13 cellular contexts compared by ENCODE assay signal in genomic region chr11:70233511-70233919, GRCh38. TPM values are rescaled to one million over a fixed set of nuclear protein-coding genes. Genes with fewer than 3 reads are reported as not detected.
DNase-seq lines count a peak whose midpoint lies in the region; ATAC-seq, FAIRE-seq and TF ChIP-seq lines count a peak whose summit lies in the region.
"Had no signal": no experiment of that assay in that cellular context is flagged by ENCODE, and none has a peak within 500 bp of the region (broad histone marks: within the 10 kb centered on the region; RNA-seq: fewer than 3 reads in every experiment).

No MANE protein-coding gene starts in this region.

- no peak overlapping the region for H3K4me3 Mint-ChIP-seq in activated T-cell treated with anti-CD3 and anti-CD28 coated beads, Interleukin-2, amount 50 U/mL, for 72 hours
- no peak overlapping the region for H3K4me3 Mint-ChIP-seq in activated T-cell treated with anti-CD3 and anti-CD28 coated beads, Interleukin-2, amount 50 U/mL, for 24 hours
- H3K4me3 Mint-ChIP-seq: stimulated activated memory B cell treated with anti-CD40 and anti-IgM and Interleukin-4, amounts not matched to agents 10 μg/mL and 1 μg/mL and 100 μg/mL, for 72 hours had no signal

- no peaks in the 10 kb centered on the region for H3K4me1 ChIP-seq in stomach

- H3K36me3 Mint-ChIP-seq in activated T-cell treated with anti-CD3 and anti-CD28 coated beads, Interleukin-2, amount 50 U/mL, for 72 hours (ENCODE audit: insufficient read depth in 2 of 2): no peaks in the 10 kb centered on the region
- no peaks in the 10 kb centered on the region for H3K36me3 Mint-ChIP-seq in activated T-cell treated with anti-CD3 and anti-CD28 coated beads, Interleukin-2, amount 50 U/mL, for 24 hours (ENCODE audit: low read depth)
- H3K36me3 Mint-ChIP-seq: stimulated activated memory B cell treated with anti-CD40 and anti-IgM and Interleukin-4, amounts not matched to agents 10 μg/mL and 1 μg/mL and 100 μg/mL, for 72 hours had no signal

- H3K36me3 ChIP-seq in stomach: no peaks in the 10 kb centered on the region
- H3K36me3 ChIP-seq: right atrium auricular region had no signal

- peak; percentile 94 for FAIRE-seq in RCC 7860 (lab: Jason Lieb, UNC)
- FAIRE-seq: colon had no signal

- ATAC-seq in activated T-cell treated with anti-CD3 and anti-CD28 coated beads, Interleukin-2, amount 50 U/mL, for 72 hours (replicated peaks in 1 of 2): peak; percentile 51 to 84
- ATAC-seq in esophagus mucosa: peak; percentile 96
- ATAC-seq: stimulated activated memory B cell treated with anti-CD40 and anti-IgM and Interleukin-4, amounts not matched to agents 10 μg/mL and 1 μg/mL and 100 μg/mL, for 72 hours had no signal

- 53 to 67% (median 57%) methylated on average over 11 of the region's 11 CpGs for WGBS in stomach, 5 donors

- no peaks in the 10 kb centered on the region for H3K9me3 Mint-ChIP-seq in activated T-cell treated with anti-CD3 and anti-CD28 coated beads, Interleukin-2, amount 50 U/mL, for 72 hours
- H3K9me3 Mint-ChIP-seq in activated T-cell treated with anti-CD3 and anti-CD28 coated beads, Interleukin-2, amount 50 U/mL, for 24 hours: no peaks in the 10 kb centered on the region
- H3K9me3 Mint-ChIP-seq: stimulated activated memory B cell treated with anti-CD40 and anti-IgM and Interleukin-4, amounts not matched to agents 10 μg/mL and 1 μg/mL and 100 μg/mL, for 72 hours had no signal

- TF ChIP-seq POLR2A in stomach (IDR thresholded peaks at IDR 0.05): no peak

- peaks cover 5% of the 10 kb centered on the region for H3K4me1 Mint-ChIP-seq in activated T-cell treated with anti-CD3 and anti-CD28 coated beads, Interleukin-2, amount 50 U/mL, for 72 hours (ENCODE audit: low read depth)
- H3K4me1 Mint-ChIP-seq in activated T-cell treated with anti-CD3 and anti-CD28 coated beads, Interleukin-2, amount 50 U/mL, for 24 hours (ENCODE audit: low read depth): no peaks in the 10 kb centered on the region
- H3K4me1 Mint-ChIP-seq: stimulated activated memory B cell treated with anti-CD40 and anti-IgM and Interleukin-4, amounts not matched to agents 10 μg/mL and 1 μg/mL and 100 μg/mL, for 72 hours had no signal

- no peaks in the 10 kb centered on the region for H3K9me3 ChIP-seq in stomach
- H3K9me3 ChIP-seq: right atrium auricular region had no signal

- H3K27me3 Mint-ChIP-seq in activated T-cell treated with anti-CD3 and anti-CD28 coated beads, Interleukin-2, amount 50 U/mL, for 72 hours (ENCODE audit: low read depth): no peaks in the 10 kb centered on the region
- peaks cover 8% of the 10 kb centered on the region for H3K27me3 Mint-ChIP-seq in activated T-cell treated with anti-CD3 and anti-CD28 coated beads, Interleukin-2, amount 50 U/mL, for 24 hours

- H3K27ac ChIP-seq in stomach: no peak overlapping the region
- H3K27ac ChIP-seq: right atrium auricular region had no signal

- DNase-seq in activated T-cell treated with anti-CD3 and anti-CD28 coated beads, Interleukin-2, amount 50 U/mL, for 72 hours: no peak
- DNase-seq in activated T-cell treated with anti-CD3 and anti-CD28 coated beads, Interleukin-2, amount 50 U/mL, for 24 hours: no peak
- peak; percentile 92 for DNase-seq in RCC 7860 (ENCODE audit: low spot score)
- peak; percentile 41 for DNase-seq in stomach
- no peak for DNase-seq in NCI-H1436 treated with DMSO at 0.1 percent for 48 hours (lab: John Stamatoyannopoulos, UW)
- no peak for DNase-seq in NCI-H1694 (lab: John Stamatoyannopoulos, UW)
- no peak for DNase-seq in OCI-M1 (lab: John Stamatoyannopoulos, UW)
- DNase-seq: C1 segment of cervical spinal cord, KG1 had no signal

- no peak for TF ChIP-seq CTCF in stomach (IDR thresholded peaks at IDR 0.05)

- intact Hi-C loops in stomach (cut with DNase I; ENCODE audit: low total_unique reads): no loop called here

- no peaks in the 10 kb centered on the region for H3K27me3 ChIP-seq in stomach
- H3K27me3 ChIP-seq: right atrium auricular region had no signal

- TF ChIP-seq EP300 in stomach (IDR thresholded peaks at IDR 0.05): no peak

- H3K4me3 ChIP-seq in stomach: no peak overlapping the region
- H3K4me3 ChIP-seq: right atrium auricular region had no signal

- H3K27ac Mint-ChIP-seq in activated T-cell treated with anti-CD3 and anti-CD28 coated beads, Interleukin-2, amount 50 U/mL, for 72 hours: no peak overlapping the region
- no peak overlapping the region for H3K27ac Mint-ChIP-seq in activated T-cell treated with anti-CD3 and anti-CD28 coated beads, Interleukin-2, amount 50 U/mL, for 24 hours
- H3K27ac Mint-ChIP-seq: stimulated activated memory B cell treated with anti-CD40 and anti-IgM and Interleukin-4, amounts not matched to agents 10 μg/mL and 1 μg/mL and 100 μg/mL, for 72 hours had no signal

RNA-seq across cellular contexts. Expression of gene FADD, which starts 30.4 kb away (rescaled TPM):
- total RNA-seq in activated T-cell treated with anti-CD3 and anti-CD28 coated beads, Interleukin-2, amount 50 U/mL, for 72 hours: 10 to 100 TPM; 27.0 to 31.4 TPM
- total RNA-seq in esophagus mucosa (19.6 TPM), stomach (10 to 100 TPM in 3 of 5 donors, 1 to 10 TPM in 2; 4.0 to 20.4 (median 15.6) TPM)
- polyA plus RNA-seq in stomach: 10 to 100 TPM; 13.9 to 19.4 (median 17.5) TPM

RNA-seq across cellular contexts. Expression of gene PPFIA1, which starts 37.0 kb away (rescaled TPM):
- total RNA-seq in activated T-cell treated with anti-CD3 and anti-CD28 coated beads, Interleukin-2, amount 50 U/mL, for 72 hours: 10 to 100 TPM; 40.4 to 44.6 TPM
- 25.1 TPM for total RNA-seq in esophagus mucosa
- total RNA-seq in stomach: 100 to 1,000 TPM in 1 of 5 donors, 10 to 100 TPM in 4; 29.8 to 108 (median 47.2) TPM
- polyA plus RNA-seq in stomach: 10 to 100 TPM; 10.8 to 13.2 (median 12.8) TPM

Comparison
In these comparisons a context has a peak if more than half of its experiments do, and no peak if none do; other contexts are left out.
1. DNase-seq: peak in RCC 7860 (single experiment) and stomach (single experiment); none in activated T-cell treated with anti-CD3 and anti-CD28 coated beads, Interleukin-2, amount 50 U/mL, for 72 hours (0 of 2), activated T-cell treated with anti-CD3 and anti-CD28 coated beads, Interleukin-2, amount 50 U/mL, for 24 hours (single experiment), NCI-H1436 treated with DMSO at 0.1 percent for 48 hours (single experiment), NCI-H1694 (single experiment) and OCI-M1 (single experiment).